In the genomic region with DNA sequence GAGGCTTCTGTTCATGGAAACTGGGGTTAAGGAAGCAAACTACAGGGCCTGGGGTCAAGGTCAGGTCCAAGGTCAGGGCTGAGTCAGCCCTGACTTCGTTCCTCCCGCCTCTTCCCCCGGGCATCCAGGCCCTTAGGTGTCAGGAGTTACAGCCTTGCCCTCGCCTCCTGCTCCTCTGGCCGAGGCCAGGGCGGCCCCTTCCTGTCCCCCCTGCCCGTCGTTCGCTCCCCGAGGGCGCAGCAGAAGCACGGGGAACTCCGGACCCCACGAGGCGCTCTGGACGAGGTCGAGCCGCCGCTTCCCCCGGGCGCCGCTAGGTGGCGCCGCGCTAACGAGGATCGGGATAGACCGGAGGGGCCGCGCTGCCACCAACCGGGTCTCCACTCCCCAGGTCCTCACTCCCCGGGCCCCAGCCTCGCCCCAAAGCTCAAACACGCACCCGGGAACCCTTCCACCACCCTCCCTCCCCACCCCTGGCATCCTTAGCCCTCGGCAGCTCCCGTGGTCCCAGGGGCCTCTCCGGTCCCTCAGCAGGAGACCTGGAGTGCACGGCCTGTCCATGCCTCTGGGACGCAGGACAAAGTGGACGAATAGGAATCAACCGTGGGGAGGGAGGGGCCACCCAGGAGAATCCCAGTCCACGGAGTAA, we compare ENCODE assay signal across 8 cellular contexts. TPM values are rescaled to one million over a fixed set of nuclear protein-coding genes. Genes with fewer than 3 reads are reported as not detected.
A peak's percentile ranks its signal among the peaks of the same experiment; 100 is the strongest.
DNase-seq lines count a peak whose midpoint lies in the region; ATAC-seq and TF ChIP-seq lines count a peak whose summit lies in the region.

No MANE protein-coding gene starts in this region.

- H3K9me3 Mint-ChIP-seq in endothelial cell (ENCODE audit: unreplicated experiment), result no peaks in the 10 kb centered on the region

- DNase-seq in NCI-H774 (lab: John Stamatoyannopoulos, UW) (peak; percentile 38), endothelial cell (ENCODE audit: low spot score) (peak; percentile 90), midbrain (lab: John Stamatoyannopoulos, UW) (peak; percentile 56), putamen (ENCODE audit: low spot score) (no peak)
- peak; percentile 53 to 67 for DNase-seq in activated CD8-positive, alpha-beta memory T cell treated with anti-CD3 and anti-CD28 coated beads for 4 hours (ENCODE audit: low read depth in 2 of 2)
- DNase-seq in stimulated activated CD8-positive, alpha-beta memory T cell treated with anti-CD3 and anti-CD28 coated beads, Interleukin-4, amount 100 ng/mL, for 1 hour (ENCODE audit: low read depth in 2 of 2, low spot score in 1 of 2), result peak; percentile 60 to 66

- no peak overlapping the region for H3K27ac Mint-ChIP-seq in endothelial cell (ENCODE audit: unreplicated experiment)

- no peaks in the 10 kb centered on the region for H3K4me1 ChIP-seq in ES-I3 (ENCODE audit: insufficient read depth, low read length)

- peak overlapping the region; percentile 41 for H3K9ac ChIP-seq in ES-I3 (ENCODE audit: low read depth, low read length)

- peak; percentile 99 for TF ChIP-seq CTCF in endothelial cell (IDR thresholded peaks at IDR 0.05; ENCODE audit: unreplicated experiment)

- no peaks in the 10 kb centered on the region for H3K9me3 ChIP-seq in ES-I3 (ENCODE audit: control insufficient read depth, insufficient read depth, low read length)

- peak; percentile 68 for ATAC-seq in HG02885 (IDR thresholded peaks at IDR 0.05; ENCODE audit: poor library complexity, unreplicated experiment)

- H3K4me1 Mint-ChIP-seq in endothelial cell (ENCODE audit: unreplicated experiment), result peaks cover 5% of the 10 kb centered on the region

- H3K36me3 Mint-ChIP-seq in endothelial cell (ENCODE audit: low read depth, unreplicated experiment), result no peaks in the 10 kb centered on the region

- H3K36me3 ChIP-seq in ES-I3 (ENCODE audit: insufficient read depth, low read length), result no peaks in the 10 kb centered on the region

- H3K27me3 Mint-ChIP-seq in endothelial cell (ENCODE audit: unreplicated experiment), result peaks cover 3% of the 10 kb centered on the region

- no peak overlapping the region for H3K4me3 Mint-ChIP-seq in endothelial cell (ENCODE audit: unreplicated experiment)

RNA-seq across cellular contexts. Expression of a gene that starts 59.2 kb away (rescaled TPM):
- not detected for total RNA-seq in endothelial cell (ENCODE audit: unreplicated experiment)
